ENCODE assay signal across 8 cellular contexts in the genomic region with DNA sequence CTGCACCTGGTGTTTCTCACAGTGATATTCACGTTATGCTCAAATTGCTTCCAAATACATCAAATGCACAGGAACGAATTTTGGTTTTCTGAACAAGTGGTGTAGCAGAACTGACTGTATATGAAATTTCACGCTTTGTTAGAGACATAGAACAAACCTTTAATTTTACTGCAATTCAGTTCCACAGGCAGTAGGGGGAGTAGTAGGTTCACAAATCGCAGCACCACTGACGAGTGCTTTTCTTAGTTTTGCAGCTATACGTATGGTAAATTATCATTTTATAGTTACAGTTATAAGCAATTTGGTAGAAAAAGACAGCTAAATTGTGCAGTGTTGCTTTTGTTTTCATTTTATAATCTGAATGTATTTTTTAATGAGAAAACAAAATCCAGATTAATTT.
DNase-seq lines count a peak whose midpoint lies in the region; ATAC-seq, FAIRE-seq and TF ChIP-seq lines count a peak whose summit lies in the region.

No MANE protein-coding gene starts in this region.

- H3K9me3 ChIP-seq in pancreas, result no peaks in the 10 kb centered on the region

- H3K9me3 Mint-ChIP-seq in GM23338, result no peaks in the 10 kb centered on the region; the same call in 1 of the 3 replicates
- peaks cover 23% of the 10 kb centered on the region for H3K9me3 Mint-ChIP-seq in chondrocyte (ENCODE audit: low read depth)
- peaks cover 14% of the 10 kb centered on the region for H3K9me3 Mint-ChIP-seq in natural killer cell treated with Interleukin-12 subunit alpha and Interleukin-12 subunit beta and Interleukin-15 and Interleukin-18, amount 100 ng/mL, for 72 hours
- peaks cover 10% of the 10 kb centered on the region for H3K9me3 Mint-ChIP-seq in activated T-helper 2 cell treated with anti-CD3 and anti-CD28 coated beads, Interferon-gamma antibody, Interleukin-2, Interleukin-4, amounts not matched to agents 10 μg/mL and 5 μg/mL and 100 μg/mL, durations not matched to agents 14 hours and 24 hours and 36 hours

- H3K4me1 Mint-ChIP-seq in GM23338, result peaks cover 29% of the 10 kb centered on the region
- H3K4me1 Mint-ChIP-seq in chondrocyte (ENCODE audit: low read depth), result no peaks in the 10 kb centered on the region
- no peaks in the 10 kb centered on the region for H3K4me1 Mint-ChIP-seq in natural killer cell treated with Interleukin-12 subunit alpha and Interleukin-12 subunit beta and Interleukin-15 and Interleukin-18, amount 100 ng/mL, for 72 hours (ENCODE audit: low read depth in 2 of 2)
- no peaks in the 10 kb centered on the region for H3K4me1 Mint-ChIP-seq in activated T-helper 2 cell treated with anti-CD3 and anti-CD28 coated beads, Interferon-gamma antibody, Interleukin-2, Interleukin-4, amounts not matched to agents 10 μg/mL and 5 μg/mL and 100 μg/mL, durations not matched to agents 14 hours and 24 hours and 36 hours (ENCODE audit: low read depth)

- no peak for FAIRE-seq in pancreas (lab: Jason Lieb, UNC)

- 41 to 51% methylated on average over 6 of the region's 6 CpGs for WGBS in pancreas, 2 donors

- H3K27me3 Mint-ChIP-seq in GM23338 (ENCODE audit: insufficient read depth, low read depth, poor library complexity) (peaks cover 2% of the 10 kb centered on the region), chondrocyte (ENCODE audit: low read depth) (no peaks in the 10 kb centered on the region)
- no peaks in the 10 kb centered on the region for H3K27me3 Mint-ChIP-seq in natural killer cell treated with Interleukin-12 subunit alpha and Interleukin-12 subunit beta and Interleukin-15 and Interleukin-18, amount 100 ng/mL, for 72 hours
- no peaks in the 10 kb centered on the region for H3K27me3 Mint-ChIP-seq in activated T-helper 2 cell treated with anti-CD3 and anti-CD28 coated beads, Interferon-gamma antibody, Interleukin-2, Interleukin-4, amounts not matched to agents 10 μg/mL and 5 μg/mL and 100 μg/mL, durations not matched to agents 14 hours and 24 hours and 36 hours (ENCODE audit: low read depth)

- H3K4me3 Mint-ChIP-seq in GM23338 (no peak overlapping the region), chondrocyte (ENCODE audit: unreplicated experiment) (no peak overlapping the region)
- H3K4me3 Mint-ChIP-seq in natural killer cell treated with Interleukin-12 subunit alpha and Interleukin-12 subunit beta and Interleukin-15 and Interleukin-18, amount 100 ng/mL, for 72 hours, result no peak overlapping the region
- no peak overlapping the region for H3K4me3 Mint-ChIP-seq in activated T-helper 2 cell treated with anti-CD3 and anti-CD28 coated beads, Interferon-gamma antibody, Interleukin-2, Interleukin-4, amounts not matched to agents 10 μg/mL and 5 μg/mL and 100 μg/mL, durations not matched to agents 14 hours and 24 hours and 36 hours (ENCODE audit: low read depth)

- DNase-seq in ELR (ENCODE audit: low read depth) (peak; percentile 51), GM23338 (ENCODE audit: low spot score) (peak; percentile 66), NCI-H345 (lab: John Stamatoyannopoulos, UW) (peak; percentile 16), chondrocyte (ENCODE audit: low spot score) (no peak), pancreas (no peak), amygdala (lab: John Stamatoyannopoulos, UW) (no peak)
- no peak for DNase-seq in natural killer cell treated with Interleukin-12 subunit alpha and Interleukin-12 subunit beta and Interleukin-15 and Interleukin-18, amount 100 ng/mL, for 72 hours (ENCODE audit: low spot score)
- DNase-seq in activated T-helper 2 cell treated with anti-CD3 and anti-CD28 coated beads, Interferon-gamma antibody, Interleukin-2, Interleukin-4, amounts not matched to agents 10 μg/mL and 5 μg/mL and 100 μg/mL, durations not matched to agents 14 hours and 24 hours and 36 hours (ENCODE audit: low spot score), result no peak

- H3F3A ChIP-seq in GM23338 (replicated peaks; ENCODE audit: low read depth), result no peaks in the 10 kb centered on the region

- no peak overlapping the region for H3K27ac Mint-ChIP-seq in GM23338
- no peak overlapping the region for H3K27ac Mint-ChIP-seq in chondrocyte (ENCODE audit: unreplicated experiment)
- no peak overlapping the region for H3K27ac Mint-ChIP-seq in natural killer cell treated with Interleukin-12 subunit alpha and Interleukin-12 subunit beta and Interleukin-15 and Interleukin-18, amount 100 ng/mL, for 72 hours
- H3K27ac Mint-ChIP-seq in activated T-helper 2 cell treated with anti-CD3 and anti-CD28 coated beads, Interferon-gamma antibody, Interleukin-2, Interleukin-4, amounts not matched to agents 10 μg/mL and 5 μg/mL and 100 μg/mL, durations not matched to agents 14 hours and 24 hours and 36 hours, result no peak overlapping the region

- 0 out of 2 replicates have a peak, but pooled peaks cover 6% of the 10 kb centered on the region for H3K4me1 ChIP-seq in GM23338 (ENCODE audit: insufficient read depth)
- H3K4me1 ChIP-seq in pancreas, result no peaks in the 10 kb centered on the region

- H3K9me2 ChIP-seq in GM23338 (ENCODE audit: insufficient read depth), result no peaks in the 10 kb centered on the region; the same call in 1 of the 2 replicates

- no peak overlapping the region for H2AFZ ChIP-seq in GM23338

- H3K4me2 ChIP-seq in GM23338, result no peak overlapping the region

- no peaks in the 10 kb centered on the region for H3K79me2 ChIP-seq in GM23338 (replicated peaks; ENCODE audit: insufficient read depth)

- H3K36me3 Mint-ChIP-seq in GM23338 (ENCODE audit: low read depth) (peaks cover 4% of the 10 kb centered on the region; the same call in 1 of the 3 replicates), chondrocyte (ENCODE audit: low read depth) (peaks cover 18% of the 10 kb centered on the region)
- H3K36me3 Mint-ChIP-seq in natural killer cell treated with Interleukin-12 subunit alpha and Interleukin-12 subunit beta and Interleukin-15 and Interleukin-18, amount 100 ng/mL, for 72 hours, result peaks cover 20% of the 10 kb centered on the region
- H3K36me3 Mint-ChIP-seq in activated T-helper 2 cell treated with anti-CD3 and anti-CD28 coated beads, Interferon-gamma antibody, Interleukin-2, Interleukin-4, amounts not matched to agents 10 μg/mL and 5 μg/mL and 100 μg/mL, durations not matched to agents 14 hours and 24 hours and 36 hours (ENCODE audit: low read depth), result no peaks in the 10 kb centered on the region

- no peak overlapping the region for H3K4me3 ChIP-seq in GM23338
- no peak overlapping the region for H3K4me3 ChIP-seq in pancreas

- peak; percentile 68 for ATAC-seq in GM23338
- ATAC-seq in pancreas, result peak in 3 of 4 donors; percentile 61 to 89 (median 71)
- ATAC-seq in natural killer cell treated with Interleukin-12 subunit alpha and Interleukin-12 subunit beta and Interleukin-15 and Interleukin-18, amount 100 ng/mL, for 72 hours, result no peak

- H3K27ac ChIP-seq in GM23338 (ENCODE audit: low read depth) (no peak overlapping the region), pancreas (no peak overlapping the region)

- H3K36me3 ChIP-seq in GM23338 (ENCODE audit: insufficient read depth) (no peaks in the 10 kb centered on the region), pancreas (no peaks in the 10 kb centered on the region)

- TF ChIP-seq CTCF in GM23338 (conservative IDR thresholded peaks at IDR 0.05; ENCODE audit: low read depth in 2 of 2) (peak; percentile 88 to 98), chondrocyte (IDR thresholded peaks at IDR 0.05) (peak; percentile 81), pancreas (IDR thresholded peaks at IDR 0.05) (peak in 3 of 4 donors; percentile 13 to 43 (median 32))

- H3K27me3 ChIP-seq in GM23338 (ENCODE audit: insufficient read depth), result no peaks in the 10 kb centered on the region
- H3K27me3 ChIP-seq in pancreas, result no peaks in the 10 kb centered on the region

- H4K20me1 ChIP-seq in GM23338 (replicated peaks; ENCODE audit: insufficient read depth), result no peaks in the 10 kb centered on the region

- intact Hi-C loops in pancreas (cut with DNase I), result no loop called here
- intact Hi-C loops in activated T-helper 2 cell treated with anti-CD3 and anti-CD28 coated beads, Interferon-gamma antibody, Interleukin-2, Interleukin-4, amounts not matched to agents 10 μg/mL and 5 μg/mL and 100 μg/mL, durations not matched to agents 14 hours and 24 hours and 36 hours (cut with micrococcal nuclease), result no loop called here

TF ChIP-seq in GM23338, 12 proteins besides CTCF, POLR2A, EP300 and RAD21 (continues in another document):
- TF ChIP-seq, protein P1, sequence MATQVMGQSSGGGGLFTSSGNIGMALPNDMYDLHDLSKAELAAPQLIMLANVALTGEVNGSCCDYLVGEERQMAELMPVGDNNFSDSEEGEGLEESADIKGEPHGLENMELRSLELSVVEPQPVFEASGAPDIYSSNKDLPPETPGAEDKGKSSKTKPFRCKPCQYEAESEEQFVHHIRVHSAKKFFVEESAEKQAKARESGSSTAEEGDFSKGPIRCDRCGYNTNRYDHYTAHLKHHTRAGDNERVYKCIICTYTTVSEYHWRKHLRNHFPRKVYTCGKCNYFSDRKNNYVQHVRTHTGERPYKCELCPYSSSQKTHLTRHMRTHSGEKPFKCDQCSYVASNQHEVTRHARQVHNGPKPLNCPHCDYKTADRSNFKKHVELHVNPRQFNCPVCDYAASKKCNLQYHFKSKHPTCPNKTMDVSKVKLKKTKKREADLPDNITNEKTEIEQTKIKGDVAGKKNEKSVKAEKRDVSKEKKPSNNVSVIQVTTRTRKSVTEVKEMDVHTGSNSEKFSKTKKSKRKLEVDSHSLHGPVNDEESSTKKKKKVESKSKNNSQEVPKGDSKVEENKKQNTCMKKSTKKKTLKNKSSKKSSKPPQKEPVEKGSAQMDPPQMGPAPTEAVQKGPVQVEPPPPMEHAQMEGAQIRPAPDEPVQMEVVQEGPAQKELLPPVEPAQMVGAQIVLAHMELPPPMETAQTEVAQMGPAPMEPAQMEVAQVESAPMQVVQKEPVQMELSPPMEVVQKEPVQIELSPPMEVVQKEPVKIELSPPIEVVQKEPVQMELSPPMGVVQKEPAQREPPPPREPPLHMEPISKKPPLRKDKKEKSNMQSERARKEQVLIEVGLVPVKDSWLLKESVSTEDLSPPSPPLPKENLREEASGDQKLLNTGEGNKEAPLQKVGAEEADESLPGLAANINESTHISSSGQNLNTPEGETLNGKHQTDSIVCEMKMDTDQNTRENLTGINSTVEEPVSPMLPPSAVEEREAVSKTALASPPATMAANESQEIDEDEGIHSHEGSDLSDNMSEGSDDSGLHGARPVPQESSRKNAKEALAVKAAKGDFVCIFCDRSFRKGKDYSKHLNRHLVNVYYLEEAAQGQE (IDR thresholded peaks at IDR 0.05; ENCODE audit: unreplicated experiment), result no peak
- TF ChIP-seq EZH2phosphoT487 (IDR thresholded peaks at IDR 0.05; ENCODE audit: unreplicated experiment), result no peak
- no peak for TF ChIP-seq NANOG (IDR thresholded peaks at IDR 0.05; ENCODE audit: borderline replicate concordance)
- TF ChIP-seq ZNF114 (CRISPR knock-in tag; IDR thresholded peaks at IDR 0.05), result no peak

Comparison
In these comparisons a context has a peak if more than half of its experiments do, and no peak if none do; other contexts are left out.
1. DNase-seq: peak in ELR (single experiment), GM23338 (single experiment) and NCI-H345 (single experiment); none in chondrocyte (single experiment), pancreas (0 of 6), natural killer cell treated with Interleukin-12 subunit alpha and Interleukin-12 subunit beta and Interleukin-15 and Interleukin-18, amount 100 ng/mL, for 72 hours (single experiment), activated T-helper 2 cell treated with anti-CD3 and anti-CD28 coated beads, Interferon-gamma antibody, Interleukin-2, Interleukin-4, amounts not matched to agents 10 μg/mL and 5 μg/mL and 100 μg/mL, durations not matched to agents 14 hours and 24 hours and 36 hours (single experiment) and amygdala (0 of 56).
2. ATAC-seq: peak in GM23338 (single experiment) and pancreas (3 of 4); none in natural killer cell treated with Interleukin-12 subunit alpha and Interleukin-12 subunit beta and Interleukin-15 and Interleukin-18, amount 100 ng/mL, for 72 hours (0 of 2).
3. CTCF ChIP-seq: peak in every context shown above with its lines; median percentile 93 in GM23338; 81 in chondrocyte; 32 in pancreas.